8 cellular contexts compared by ENCODE assay signal in the genomic region with DNA sequence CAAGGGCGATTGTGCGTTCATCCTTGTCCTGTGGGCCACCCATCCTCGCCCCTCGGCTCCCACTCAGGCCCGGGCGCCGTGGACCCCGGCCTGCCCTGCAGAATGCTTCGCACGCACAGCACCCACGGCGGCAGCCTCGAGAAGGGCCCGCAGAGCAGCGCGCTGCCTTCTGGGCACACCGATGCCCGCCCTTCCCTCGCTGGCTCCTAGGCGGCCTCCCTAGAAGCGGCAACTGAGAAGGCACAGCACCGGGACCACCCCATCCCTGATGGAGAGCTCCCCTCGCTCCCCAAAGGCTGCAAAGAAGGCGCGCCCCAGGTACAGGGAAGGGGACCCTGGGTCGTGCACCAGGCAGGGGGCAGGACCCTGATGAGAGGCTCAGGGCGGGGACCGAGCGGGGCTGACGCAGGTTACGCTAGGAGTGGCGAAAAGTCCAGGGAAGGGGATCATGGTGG. TPM values are rescaled to one million over a fixed set of nuclear protein-coding genes. Genes with fewer than 3 reads are reported as not detected.
DNase-seq lines count a peak whose midpoint lies in the region; ATAC-seq, FAIRE-seq and TF ChIP-seq lines count a peak whose summit lies in the region.

No MANE protein-coding gene starts in this region.

- no peak for TF ChIP-seq CTCF in GM12865 (IDR thresholded peaks at IDR 0.05; ENCODE audit: insufficient read depth, low read depth, low read length, missing control alignments)
- no peak for TF ChIP-seq CTCF in omental fat pad (IDR thresholded peaks at IDR 0.05)

- no peak for TF ChIP-seq POLR2A in H54 (IDR thresholded peaks at IDR 0.05; ENCODE audit: low read depth, low read length)

- peaks cover 5% of the 10 kb centered on the region for H3K36me3 Mint-ChIP-seq in T-helper 17 cell (ENCODE audit: low read depth)

- H2AFZ ChIP-seq in neuron (ENCODE audit: low read depth, low read length) = no peak overlapping the region

- no peaks in the 10 kb centered on the region for H3K27me3 Mint-ChIP-seq in T-helper 17 cell

- no peak for FAIRE-seq in H54 (lab: Jason Lieb, UNC)

- no peaks in the 10 kb centered on the region for H3K27me3 ChIP-seq in endocrine pancreas (ENCODE audit: control insufficient read depth, insufficient read depth, low read length)
- no peaks in the 10 kb centered on the region for H3K27me3 ChIP-seq in neuron (ENCODE audit: insufficient read depth, low read length)

- peak overlapping the region; percentile 32 for H3K9ac ChIP-seq in endocrine pancreas (ENCODE audit: control insufficient read depth, insufficient read depth, low read length)

- H3K4me1 ChIP-seq in endocrine pancreas (ENCODE audit: control insufficient read depth, insufficient read depth, low read length) = peaks cover 7% of the 10 kb centered on the region
- H3K4me1 ChIP-seq in neuron (ENCODE audit: insufficient read depth, low read length) = peaks cover 33% of the 10 kb centered on the region

- no peaks in the 10 kb centered on the region for H3K36me3 ChIP-seq in endocrine pancreas (ENCODE audit: control insufficient read depth, insufficient read depth, low read length)
- H3K36me3 ChIP-seq in neuron (ENCODE audit: insufficient read depth, low read length) = peaks cover 9% of the 10 kb centered on the region

- peak overlapping the region; percentile 96 for H3K27ac Mint-ChIP-seq in T-helper 17 cell

- H3K4me3 Mint-ChIP-seq in T-helper 17 cell = peak overlapping the region; percentile 97

- ATAC-seq in T-helper 17 cell = no peak
- ATAC-seq in HG03460 (IDR thresholded peaks at IDR 0.05; ENCODE audit: unreplicated experiment) = no peak
- ATAC-seq in omental fat pad (ENCODE audit: low FRiP score) = no peak

- H3K9me3 ChIP-seq in T-helper 17 cell (ENCODE audit: control insufficient read depth, low read length, poor library complexity, severe bottlenecking) = no peaks in the 10 kb centered on the region
- H3K9me3 ChIP-seq in endocrine pancreas (ENCODE audit: control insufficient read depth, low read length) = no peaks in the 10 kb centered on the region
- H3K9me3 ChIP-seq in neuron (ENCODE audit: low read length) = no peaks in the 10 kb centered on the region

- peak overlapping the region; percentile 82 for H3K4me3 ChIP-seq in GM12865 (ENCODE audit: low read depth, low read length)
- H3K4me3 ChIP-seq in endocrine pancreas (ENCODE audit: control insufficient read depth, insufficient read depth, low read length) = peak overlapping the region; percentile 38
- peak overlapping the region; percentile 81 for H3K4me3 ChIP-seq in neuron (ENCODE audit: low read length)

- H3K4me1 Mint-ChIP-seq in T-helper 17 cell = peaks cover 66% of the 10 kb centered on the region

- DNase-seq in GM12865 (ENCODE audit: low read depth) (no peak), T-helper 17 cell (no peak), H54 (ENCODE audit: insufficient read length, low spot score) (no peak), OCI-M2 (lab: John Stamatoyannopoulos, UW; ENCODE audit: unreplicated experiment) (no peak), omental fat pad (ENCODE audit: low spot score) (no peak)

RNA-seq across cellular contexts. Expression of a gene that starts 1.0 kb away (rescaled TPM):
- total RNA-seq in T-helper 17 cell (100 to 1,000 TPM; 320 to 330 TPM), omental fat pad (100 to 1,000 TPM in 3 of 4 donors, 10 to 100 TPM in 1; 98.0 to 130 (median 120) TPM)
